Comparison of ENCODE assay signal across 1 cellular context in genomic region chr11:63838150-63838681, GRCh38.
TF ChIP-seq lines count a peak whose summit lies in the region.

No MANE protein-coding gene starts in this region.

TF ChIP-seq in HepG2, 621 proteins besides CTCF, POLR2A, EP300 and RAD21 (continued from another document and continues in another):
- TF ChIP-seq BCLAF1 (IDR thresholded peaks at IDR 0.05) (no peak), ZNF17 (CRISPR knock-in tag; IDR thresholded peaks at IDR 0.05) (no peak), ZNF230 (CRISPR knock-in tag; IDR thresholded peaks at IDR 0.05) (no peak), RBM22 (optimal IDR thresholded peaks at IDR 0.05; ENCODE audit: low read length) (no peak), ZNF3 (CRISPR knock-in tag; IDR thresholded peaks at IDR 0.05) (no peak), ZNF367 (CRISPR knock-in tag; IDR thresholded peaks at IDR 0.05; ENCODE audit: borderline replicate concordance) (no peak), ZNF652 (CRISPR knock-in tag; IDR thresholded peaks at IDR 0.05; ENCODE audit: borderline replicate concordance, low read depth) (no peak), ZKSCAN8 (CRISPR knock-in tag; IDR thresholded peaks at IDR 0.05; ENCODE audit: borderline replicate concordance) (no peak), LCORL (IDR thresholded peaks at IDR 0.05) (no peak), LCORL (CRISPR knock-in tag; IDR thresholded peaks at IDR 0.05) (no peak), ELF4 (CRISPR knock-in tag; IDR thresholded peaks at IDR 0.05; ENCODE audit: borderline replicate concordance) (peak; percentile 82; the same call in 1 of the 2 replicates), FOXK2 (IDR thresholded peaks at IDR 0.05) (no peak), RBFOX2 (IDR thresholded peaks at IDR 0.05; ENCODE audit: low read depth, low read length) (no peak), ARID5B (CRISPR knock-in tag; IDR thresholded peaks at IDR 0.05) (no peak), ZNF33A (CRISPR knock-in tag; IDR thresholded peaks at IDR 0.05; ENCODE audit: borderline replicate concordance) (no peak), MTA1 (CRISPR knock-in tag; IDR thresholded peaks at IDR 0.05; ENCODE audit: borderline replicate concordance) (no peak), TFE3 (CRISPR knock-in tag; IDR thresholded peaks at IDR 0.05) (0 out of 2 replicates have a peak, but pooled peaks have one; percentile 12), RXRB (CRISPR knock-in tag; IDR thresholded peaks at IDR 0.05; ENCODE audit: borderline replicate concordance) (no peak), ZNF891 (CRISPR knock-in tag; IDR thresholded peaks at IDR 0.05) (no peak), ZZZ3 (CRISPR knock-in tag; IDR thresholded peaks at IDR 0.05; ENCODE audit: borderline replicate concordance) (no peak; the same call in 1 of the 2 replicates), ZMYM4 (CRISPR knock-in tag; IDR thresholded peaks at IDR 0.05) (no peak; the same call in 1 of the 2 replicates), HMG20B (CRISPR knock-in tag; conservative IDR thresholded peaks at IDR 0.05) (no peak), SOX6 (IDR thresholded peaks at IDR 0.05) (no peak), SOX6 (CRISPR knock-in tag; IDR thresholded peaks at IDR 0.05) (0 out of 2 replicates have a peak, but pooled peaks have one; percentile 22), FOSL1 (CRISPR knock-in tag; IDR thresholded peaks at IDR 0.05; ENCODE audit: borderline replicate concordance) (no peak), DMAP1 (CRISPR knock-in tag; IDR thresholded peaks at IDR 0.05) (0 out of 2 replicates have a peak, but pooled peaks have one; percentile 44), ZNF549 (CRISPR knock-in tag; IDR thresholded peaks at IDR 0.05) (no peak), ZNF878 (CRISPR knock-in tag; IDR thresholded peaks at IDR 0.05) (no peak), CREBL2 (CRISPR knock-in tag; IDR thresholded peaks at IDR 0.05; ENCODE audit: borderline replicate concordance) (no peak), KLF15 (CRISPR knock-in tag; IDR thresholded peaks at IDR 0.05; ENCODE audit: borderline replicate concordance) (no peak), PREB (CRISPR knock-in tag; IDR thresholded peaks at IDR 0.05) (peak; percentile 32; the same call in 1 of the 2 replicates), ZNF343 (CRISPR knock-in tag; IDR thresholded peaks at IDR 0.05) (no peak), CBFB (CRISPR knock-in tag; IDR thresholded peaks at IDR 0.05) (no peak)
- TF ChIP-seq, protein P1, sequence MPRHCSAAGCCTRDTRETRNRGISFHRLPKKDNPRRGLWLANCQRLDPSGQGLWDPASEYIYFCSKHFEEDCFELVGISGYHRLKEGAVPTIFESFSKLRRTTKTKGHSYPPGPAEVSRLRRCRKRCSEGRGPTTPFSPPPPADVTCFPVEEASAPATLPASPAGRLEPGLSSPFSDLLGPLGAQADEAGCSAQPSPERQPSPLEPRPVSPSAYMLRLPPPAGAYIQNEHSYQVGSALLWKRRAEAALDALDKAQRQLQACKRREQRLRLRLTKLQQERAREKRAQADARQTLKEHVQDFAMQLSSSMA (CRISPR knock-in tag; IDR thresholded peaks at IDR 0.05), result no peak
- TF ChIP-seq, protein P2, sequence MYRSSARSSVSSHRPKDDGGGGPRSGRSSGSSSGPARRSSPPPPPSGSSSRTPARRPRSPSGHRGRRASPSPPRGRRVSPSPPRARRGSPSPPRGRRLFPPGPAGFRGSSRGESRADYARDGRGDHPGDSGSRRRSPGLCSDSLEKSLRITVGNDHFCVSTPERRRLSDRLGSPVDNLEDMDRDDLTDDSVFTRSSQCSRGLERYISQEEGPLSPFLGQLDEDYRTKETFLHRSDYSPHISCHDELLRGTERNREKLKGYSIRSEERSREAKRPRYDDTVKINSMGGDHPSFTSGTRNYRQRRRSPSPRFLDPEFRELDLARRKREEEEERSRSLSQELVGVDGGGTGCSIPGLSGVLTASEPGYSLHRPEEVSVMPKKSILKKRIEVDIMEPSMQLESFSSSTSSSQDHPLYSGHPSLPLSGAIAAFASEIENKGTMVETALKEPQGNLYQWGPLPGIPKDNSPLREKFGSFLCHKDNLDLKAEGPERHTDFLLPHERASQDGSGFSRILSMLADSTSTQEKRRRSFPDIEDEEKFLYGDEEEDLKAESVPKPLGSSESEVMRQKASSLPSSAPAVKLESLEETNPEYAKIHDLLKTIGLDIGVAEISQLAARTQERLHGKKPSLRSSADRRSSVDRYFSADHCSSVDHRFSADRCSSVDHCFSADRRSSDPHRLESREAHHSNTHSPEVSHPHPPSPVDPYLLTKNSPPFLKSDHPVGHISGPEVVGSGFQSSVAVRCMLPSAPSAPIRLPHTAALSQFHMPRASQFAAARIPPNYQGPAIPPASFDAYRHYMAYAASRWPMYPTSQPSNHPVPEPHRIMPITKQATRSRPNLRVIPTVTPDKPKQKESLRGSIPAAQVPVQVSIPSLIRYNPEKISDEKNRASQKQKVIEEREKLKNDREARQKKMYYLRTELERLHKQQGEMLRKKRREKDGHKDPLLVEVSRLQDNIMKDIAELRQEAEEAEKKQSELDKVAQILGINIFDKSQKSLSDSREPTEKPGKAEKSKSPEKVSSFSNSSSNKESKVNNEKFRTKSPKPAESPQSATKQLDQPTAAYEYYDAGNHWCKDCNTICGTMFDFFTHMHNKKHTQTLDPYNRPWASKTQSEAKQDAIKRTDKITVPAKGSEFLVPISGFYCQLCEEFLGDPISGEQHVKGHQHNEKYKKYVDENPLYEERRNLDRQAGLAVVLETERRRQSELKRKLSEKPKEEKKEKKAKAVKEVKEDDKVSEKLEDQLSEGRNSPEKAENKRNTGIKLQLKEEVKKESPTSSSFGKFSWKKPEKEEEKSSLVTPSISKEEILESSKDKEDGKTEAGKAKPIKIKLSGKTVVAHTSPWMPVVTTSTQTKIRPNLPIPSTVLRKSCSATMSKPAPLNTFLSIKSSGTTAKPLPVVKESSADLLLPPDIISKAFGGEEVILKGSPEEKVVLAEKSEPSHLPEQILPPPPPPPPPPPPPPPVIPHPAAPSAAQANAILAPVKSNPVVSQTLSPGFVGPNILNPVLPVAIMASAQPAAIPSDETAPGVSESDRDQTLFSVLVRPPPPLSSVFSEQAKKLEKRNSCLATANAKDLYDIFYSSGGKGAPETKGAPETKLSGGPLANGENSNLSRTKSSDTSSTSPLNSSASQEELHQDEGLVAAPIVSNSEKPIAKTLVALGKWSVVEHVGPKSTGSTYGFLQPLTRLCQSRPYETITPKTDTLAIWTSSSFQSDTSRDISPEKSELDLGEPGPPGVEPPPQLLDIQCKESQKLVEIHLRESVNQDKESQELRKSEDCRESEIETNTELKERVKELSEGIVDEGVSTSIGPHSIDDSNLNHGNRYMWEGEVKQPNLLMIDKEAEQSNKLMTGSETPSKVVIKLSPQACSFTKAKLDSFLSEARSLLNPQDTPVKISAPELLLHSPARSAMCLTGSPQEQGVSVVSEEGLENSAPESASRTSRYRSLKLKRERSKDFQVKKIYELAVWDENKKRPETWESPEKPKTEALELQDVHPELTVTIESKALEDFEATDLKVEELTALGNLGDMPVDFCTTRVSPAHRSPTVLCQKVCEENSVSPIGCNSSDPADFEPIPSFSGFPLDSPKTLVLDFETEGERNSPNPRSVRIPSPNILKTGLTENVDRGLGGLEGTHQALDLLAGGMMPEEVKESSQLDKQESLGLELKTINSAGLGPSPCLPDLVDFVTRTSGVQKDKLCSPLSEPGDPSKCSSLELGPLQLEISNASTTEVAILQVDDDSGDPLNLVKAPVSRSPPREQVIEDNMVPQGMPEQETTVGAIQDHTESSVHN (CRISPR knock-in tag; IDR thresholded peaks at IDR 0.05), result no peak
- TF ChIP-seq, protein P3, sequence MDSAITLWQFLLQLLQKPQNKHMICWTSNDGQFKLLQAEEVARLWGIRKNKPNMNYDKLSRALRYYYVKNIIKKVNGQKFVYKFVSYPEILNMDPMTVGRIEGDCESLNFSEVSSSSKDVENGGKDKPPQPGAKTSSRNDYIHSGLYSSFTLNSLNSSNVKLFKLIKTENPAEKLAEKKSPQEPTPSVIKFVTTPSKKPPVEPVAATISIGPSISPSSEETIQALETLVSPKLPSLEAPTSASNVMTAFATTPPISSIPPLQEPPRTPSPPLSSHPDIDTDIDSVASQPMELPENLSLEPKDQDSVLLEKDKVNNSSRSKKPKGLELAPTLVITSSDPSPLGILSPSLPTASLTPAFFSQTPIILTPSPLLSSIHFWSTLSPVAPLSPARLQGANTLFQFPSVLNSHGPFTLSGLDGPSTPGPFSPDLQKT (CRISPR knock-in tag; IDR thresholded peaks at IDR 0.05; ENCODE audit: borderline replicate concordance), result no peak
- TF ChIP-seq, protein P4, sequence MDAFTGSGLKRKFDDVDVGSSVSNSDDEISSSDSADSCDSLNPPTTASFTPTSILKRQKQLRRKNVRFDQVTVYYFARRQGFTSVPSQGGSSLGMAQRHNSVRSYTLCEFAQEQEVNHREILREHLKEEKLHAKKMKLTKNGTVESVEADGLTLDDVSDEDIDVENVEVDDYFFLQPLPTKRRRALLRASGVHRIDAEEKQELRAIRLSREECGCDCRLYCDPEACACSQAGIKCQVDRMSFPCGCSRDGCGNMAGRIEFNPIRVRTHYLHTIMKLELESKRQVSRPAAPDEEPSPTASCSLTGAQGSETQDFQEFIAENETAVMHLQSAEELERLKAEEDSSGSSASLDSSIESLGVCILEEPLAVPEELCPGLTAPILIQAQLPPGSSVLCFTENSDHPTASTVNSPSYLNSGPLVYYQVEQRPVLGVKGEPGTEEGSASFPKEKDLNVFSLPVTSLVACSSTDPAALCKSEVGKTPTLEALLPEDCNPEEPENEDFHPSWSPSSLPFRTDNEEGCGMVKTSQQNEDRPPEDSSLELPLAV (CRISPR knock-in tag; conservative IDR thresholded peaks at IDR 0.05; ENCODE audit: low read depth), result no peak
